17 cellular contexts compared by ENCODE assay signal in the genomic region with DNA sequence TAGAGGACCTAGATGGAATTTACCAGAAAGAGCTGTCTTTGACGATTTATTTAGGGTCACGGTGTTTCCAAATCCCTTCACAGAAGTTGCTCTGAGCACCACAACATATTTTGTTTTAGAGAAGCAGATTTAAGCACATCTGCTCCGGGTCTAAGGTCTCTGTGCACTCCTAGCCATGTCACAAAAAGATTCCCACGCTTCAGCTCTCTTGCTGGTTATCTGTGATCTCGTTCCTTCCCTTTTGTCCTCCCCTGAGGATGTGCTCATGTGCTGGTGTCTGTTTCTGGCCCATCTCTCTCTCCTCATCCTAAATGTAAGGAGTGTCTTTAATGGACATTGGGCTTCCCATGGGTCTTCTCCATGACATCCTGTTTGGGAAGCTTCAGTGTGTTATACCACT. TPM values are rescaled to one million over a fixed set of nuclear protein-coding genes. Genes with fewer than 3 reads are reported as not detected.
DNase-seq lines count a peak whose midpoint lies in the region; ATAC-seq and TF ChIP-seq lines count a peak whose summit lies in the region.
"Had no signal": no experiment of that assay in that cellular context is flagged by ENCODE, and none has a peak within 500 bp of the region (broad histone marks: within the 10 kb centered on the region; RNA-seq: fewer than 3 reads in every experiment).

No MANE protein-coding gene starts in this region.

- H3K4me3 ChIP-seq in OCI-LY3 (ENCODE audit: low read length) = peak overlapping the region; percentile 8; the same call in 1 of the 2 replicates
- no peak overlapping the region for H3K4me3 ChIP-seq in transverse colon
- H3K4me3 ChIP-seq in CD8-positive, alpha-beta T cell (ENCODE audit: low read depth, low read length) = no peak overlapping the region

- peaks cover 12% of the 10 kb centered on the region for H3K4me1 Mint-ChIP-seq in glutamatergic neuron (ENCODE audit: low read depth, unreplicated experiment)
- peaks cover 35% of the 10 kb centered on the region for H3K4me1 Mint-ChIP-seq in nephron progenitor cell
- no peaks in the 10 kb centered on the region for H3K4me1 Mint-ChIP-seq in CD8-positive, alpha-beta T cell (ENCODE audit: low read depth)
- H3K4me1 Mint-ChIP-seq: CD8-positive, alpha-beta memory T cell had no signal

- no peaks in the 10 kb centered on the region for H3K9me3 ChIP-seq in OCI-LY3 (ENCODE audit: insufficient read depth, low read length)
- no peaks in the 10 kb centered on the region for H3K9me3 ChIP-seq in transverse colon
- no peaks in the 10 kb centered on the region for H3K9me3 ChIP-seq in CD8-positive, alpha-beta T cell (ENCODE audit: low read length)
- H3K9me3 ChIP-seq: neutrophil had no signal

- no peaks in the 10 kb centered on the region for H4K20me1 ChIP-seq in OCI-LY3 (ENCODE audit: insufficient read depth, low read length)

- POLR2A ChIA-PET in CD8-positive, alpha-beta T cell (lab: Charles Lee) = no interaction called here

- peak overlapping the region; percentile 36; the same call in 1 of the 2 replicates for H2AFZ ChIP-seq in OCI-LY3 (ENCODE audit: low read depth, low read length)

- peaks cover 22% of the 10 kb centered on the region for H3K4me1 ChIP-seq in OCI-LY3 (ENCODE audit: low read length)
- H3K4me1 ChIP-seq in transverse colon = peaks cover 0 to 10% (median 6%) of the 10 kb centered on the region in 4 donors
- H3K4me1 ChIP-seq in CD8-positive, alpha-beta T cell (ENCODE audit: insufficient read depth, low read length) = no peaks in the 10 kb centered on the region

- no peak for DNase-seq in glutamatergic neuron
- DNase-seq in nephron progenitor cell = no peak
- no peak for DNase-seq in transverse colon
- DNase-seq in CD8-positive, alpha-beta T cell = no peak
- no peak for DNase-seq in NCI-H2227 (lab: John Stamatoyannopoulos, UW; ENCODE audit: unreplicated experiment)
- no peak for DNase-seq in stimulated activated CD4-positive, alpha-beta T cell treated with anti-CD3 and anti-CD28 coated beads, Interleukin-2, amount 100 ng/mL, for 48 hours
- no peak for DNase-seq in HT-29 (ENCODE audit: low spot score)
- DNase-seq: activated CD4-positive, CD25-positive, alpha-beta regulatory T cell treated with anti-CD3 and anti-CD28 coated beads, Interleukin-2, amount 50 U/mL, for 72 hours; CD8-positive, alpha-beta memory T cell; foreskin melanocyte; GDM1; kidney; NCI-H2171 treated with DMSO at 0.1 percent for 48 hours; SW 1271 had no signal

- H3K79me2 ChIP-seq in OCI-LY3 (ENCODE audit: low read length) = no peaks in the 10 kb centered on the region

- CTCF ChIA-PET in CD8-positive, alpha-beta T cell (lab: Charles Lee) = interaction anchor here (0.9 kb wide), 1 partner anchor 13 kb away, joined by 3 read pairs; no protein-coding TSS in a partner anchor

- 81 to 88% methylated on average over 3 to 5 of the region's 5 CpGs for WGBS in transverse colon (ENCODE audit: low coverage in 1 of 2), 2 donors

- ATAC-seq in CD8-positive, alpha-beta T cell = no peak

- H3K4me2 ChIP-seq in OCI-LY3 (ENCODE audit: low read length) = peak overlapping the region; percentile 57

- no peak overlapping the region for H3K27ac ChIP-seq in OCI-LY3 (ENCODE audit: low read length)
- peak overlapping the region; percentile 23 to 61 (median 38) for H3K27ac ChIP-seq in transverse colon
- no peak overlapping the region for H3K27ac ChIP-seq in CD8-positive, alpha-beta T cell (ENCODE audit: low read depth, low read length)
- H3K27ac ChIP-seq: neutrophil had no signal

- no peaks in the 10 kb centered on the region for H3K36me3 Mint-ChIP-seq in glutamatergic neuron (ENCODE audit: unreplicated experiment)
- peaks cover 4% of the 10 kb centered on the region for H3K36me3 Mint-ChIP-seq in nephron progenitor cell (ENCODE audit: low read depth)
- no peaks in the 10 kb centered on the region for H3K36me3 Mint-ChIP-seq in CD8-positive, alpha-beta T cell
- H3K36me3 Mint-ChIP-seq: CD8-positive, alpha-beta memory T cell had no signal

- H3K27me3 Mint-ChIP-seq in glutamatergic neuron (ENCODE audit: unreplicated experiment) (peaks cover 6% of the 10 kb centered on the region), nephron progenitor cell (ENCODE audit: low read depth, poor library complexity) (peaks cover 4% of the 10 kb centered on the region)
- H3K27me3 Mint-ChIP-seq in CD8-positive, alpha-beta T cell (ENCODE audit: low read depth) = peaks cover 2% of the 10 kb centered on the region
- H3K27me3 Mint-ChIP-seq: dendritic cell treated with granulocyte-macrophage colony-stimulating factor and Interleukin-4, amounts not matched to agents 40 ng/mL and 50 ng/mL, for 4 days had no signal

- TF ChIP-seq EP300 in transverse colon (IDR thresholded peaks at IDR 0.05; ENCODE audit: low read depth) = no peak

- H3K9me3 Mint-ChIP-seq in glutamatergic neuron (ENCODE audit: unreplicated experiment) = peaks cover 2% of the 10 kb centered on the region
- H3K9me3 Mint-ChIP-seq in nephron progenitor cell = peaks cover 4% of the 10 kb centered on the region
- no peaks in the 10 kb centered on the region for H3K9me3 Mint-ChIP-seq in CD8-positive, alpha-beta T cell
- H3K9me3 Mint-ChIP-seq: CD8-positive, alpha-beta memory T cell; dendritic cell treated with granulocyte-macrophage colony-stimulating factor and Interleukin-4, amounts not matched to agents 40 ng/mL and 50 ng/mL, for 4 days had no signal

- H3K4me3 Mint-ChIP-seq in glutamatergic neuron (ENCODE audit: unreplicated experiment) (peak overlapping the region; percentile 77), nephron progenitor cell (no peak overlapping the region)
- no peak overlapping the region for H3K4me3 Mint-ChIP-seq in CD8-positive, alpha-beta T cell
- H3K4me3 Mint-ChIP-seq: CD8-positive, alpha-beta memory T cell; dendritic cell treated with granulocyte-macrophage colony-stimulating factor and Interleukin-4, amounts not matched to agents 40 ng/mL and 50 ng/mL, for 4 days had no signal

- H3K36me3 ChIP-seq in OCI-LY3 (replicated peaks; ENCODE audit: low read depth, low read length) (no peaks in the 10 kb centered on the region), transverse colon (no peaks in the 10 kb centered on the region)
- no peaks in the 10 kb centered on the region for H3K36me3 ChIP-seq in CD8-positive, alpha-beta T cell (ENCODE audit: insufficient read depth, low read length)
- H3K36me3 ChIP-seq: neutrophil had no signal

- in situ Hi-C loops in transverse colon (cut with MboI; ENCODE audit: low pct_ligation_motif_present in 1 of 4, low pct_unique_long_range_greater_than_20kb in 1 of 4, low sequenced_read_pairs in 3 of 4) = loop anchor here in 1 of 4 donors (25.0 kb wide), 1 partner anchor 217 kb away; no protein-coding TSS in a partner anchor

- H3K27me3 ChIP-seq in OCI-LY3 (ENCODE audit: low read depth, low read length) = no peaks in the 10 kb centered on the region
- H3K27me3 ChIP-seq in transverse colon = no peaks in the 10 kb centered on the region
- H3K27me3 ChIP-seq in CD8-positive, alpha-beta T cell (ENCODE audit: insufficient read depth, low read length) = no peaks in the 10 kb centered on the region
- H3K27me3 ChIP-seq: neutrophil had no signal

- TF ChIP-seq CTCF in OCI-LY3 (IDR thresholded peaks at IDR 0.05; ENCODE audit: low read depth, low read length) = no peak
- TF ChIP-seq CTCF in glutamatergic neuron (IDR thresholded peaks at IDR 0.05; ENCODE audit: partially characterized antibody, unreplicated experiment) = no peak
- TF ChIP-seq CTCF in nephron progenitor cell (IDR thresholded peaks at IDR 0.05) = no peak
- no peak for TF ChIP-seq CTCF in transverse colon (IDR thresholded peaks at IDR 0.05)
- no peak for TF ChIP-seq CTCF in CD8-positive, alpha-beta T cell (IDR thresholded peaks at IDR 0.05)

- no peak for TF ChIP-seq POLR2A in transverse colon (IDR thresholded peaks at IDR 0.05)

- H3K9ac ChIP-seq in OCI-LY3 (ENCODE audit: low read length) = no peak overlapping the region

- peak overlapping the region; percentile 89 for H3K27ac Mint-ChIP-seq in glutamatergic neuron (ENCODE audit: unreplicated experiment)
- H3K27ac Mint-ChIP-seq in nephron progenitor cell = peak overlapping the region; percentile 76
- no peak overlapping the region for H3K27ac Mint-ChIP-seq in CD8-positive, alpha-beta T cell
- H3K27ac Mint-ChIP-seq: CD8-positive, alpha-beta memory T cell; dendritic cell treated with granulocyte-macrophage colony-stimulating factor and Interleukin-4, amounts not matched to agents 40 ng/mL and 50 ng/mL, for 4 days had no signal

- intact Hi-C loops in transverse colon (cut with DNase I; ENCODE audit: low total_unique reads) = no loop called here
- intact Hi-C loops in CD8-positive, alpha-beta T cell (cut with DNase I, micrococcal nuclease) = no loop called here

RNA-seq across cellular contexts. Expression of gene GNPNAT1, which starts 53.7 kb away (rescaled TPM):
- 9.2 TPM for total RNA-seq in glutamatergic neuron (ENCODE audit: unreplicated experiment)
- total RNA-seq in transverse colon = 10 to 100 TPM in 2 of 4 donors, 1 to 10 TPM in 2; 7.5 to 17.1 (median 12.7) TPM
- 1 to 10 TPM; 5.6 to 7.5 TPM for total RNA-seq in CD8-positive, alpha-beta T cell
- total RNA-seq in HT-29 (2014; rRNA removed; shearing (Covaris generic)) = 17.8 and 23.7 TPM in 2 replicates

Comparison
In these comparisons a context has a peak if more than half of its experiments do, and no peak if none do; other contexts are left out.
1. H3K27ac ChIP-seq: peak in transverse colon (4 of 4); none in OCI-LY3 (single experiment) and CD8-positive, alpha-beta T cell (single experiment).